Comparison of ENCODE assay signal across 12 cellular contexts in the genomic region with DNA sequence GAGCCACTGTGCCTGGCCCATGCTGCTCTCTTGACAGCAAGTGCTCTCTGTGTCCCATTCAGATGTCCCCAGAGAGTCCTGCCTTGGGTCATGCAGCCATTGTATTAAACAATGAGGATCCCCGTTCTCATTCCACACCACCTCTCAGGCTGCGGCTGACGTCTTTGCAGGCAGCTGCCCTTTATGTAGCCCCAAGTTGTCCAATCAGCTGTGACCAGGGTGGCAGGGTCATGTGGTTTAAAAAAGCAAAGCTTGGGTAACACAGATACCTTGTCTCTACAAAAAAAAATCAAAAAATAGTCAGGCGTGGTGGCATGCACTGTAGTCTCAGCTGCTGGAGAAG. TPM values are rescaled to one million over a fixed set of nuclear protein-coding genes. Genes with fewer than 3 reads are reported as not detected.
DNase-seq lines count a peak whose midpoint lies in the region; ATAC-seq and TF ChIP-seq lines count a peak whose summit lies in the region.
"Had no signal": no experiment of that assay in that cellular context is flagged by ENCODE, and none has a peak within 500 bp of the region (broad histone marks: within the 10 kb centered on the region; RNA-seq: fewer than 3 reads in every experiment).

No MANE protein-coding gene starts in this region.

- peaks cover 35% of the 10 kb centered on the region for H3K4me1 Mint-ChIP-seq in central memory CD8-positive, alpha-beta T cell
- H3K4me1 Mint-ChIP-seq in activated CD4-positive, alpha-beta T cell treated with anti-CD3 and anti-CD28 coated beads, Interleukin-2, amount 10 ng/mL, durations not matched to agents 24 days and 14 days, result peaks cover 33% of the 10 kb centered on the region

- H3K4me1 ChIP-seq in mammary epithelial cell (ENCODE audit: insufficient read depth, low read length), result no peaks in the 10 kb centered on the region
- H3K4me1 ChIP-seq: adrenal gland had no signal

- no peaks in the 10 kb centered on the region for H3K27me3 Mint-ChIP-seq in central memory CD8-positive, alpha-beta T cell
- no peaks in the 10 kb centered on the region for H3K27me3 Mint-ChIP-seq in activated CD4-positive, alpha-beta T cell treated with anti-CD3 and anti-CD28 coated beads, Interleukin-2, amount 10 ng/mL, durations not matched to agents 24 days and 14 days

- H3K27me3 ChIP-seq in mammary epithelial cell (ENCODE audit: insufficient read depth, low read length), result no peaks in the 10 kb centered on the region

- no peak overlapping the region for H3K4me2 ChIP-seq in mammary epithelial cell (ENCODE audit: insufficient read depth, low read depth, low read length)

- no peaks in the 10 kb centered on the region for H3K36me3 ChIP-seq in mammary epithelial cell (ENCODE audit: insufficient read depth, low read length)
- H3K36me3 ChIP-seq: adrenal gland had no signal

- dilution Hi-C loops in mammary epithelial cell (cut with HindIII; ENCODE audit: low sequenced_read_pairs), result no loop called here

- ATAC-seq in GM18499 (IDR thresholded peaks at IDR 0.05; ENCODE audit: insufficient read depth, unreplicated experiment) (peak; percentile 3), GM21381 (IDR thresholded peaks at IDR 0.05; ENCODE audit: unreplicated experiment) (peak; percentile 7), HG03095 (IDR thresholded peaks at IDR 0.05; ENCODE audit: unreplicated experiment) (peak; percentile 18)
- no peak for ATAC-seq in central memory CD8-positive, alpha-beta T cell (replicated peaks; ENCODE audit: extremely low read depth, poor library complexity, severe bottlenecking)

- H3K9me3 Mint-ChIP-seq in central memory CD8-positive, alpha-beta T cell, result no peaks in the 10 kb centered on the region
- no peaks in the 10 kb centered on the region for H3K9me3 Mint-ChIP-seq in activated CD4-positive, alpha-beta T cell treated with anti-CD3 and anti-CD28 coated beads, Interleukin-2, amount 10 ng/mL, durations not matched to agents 24 days and 14 days
- H3K9me3 Mint-ChIP-seq: activated CD4-positive, alpha-beta memory T cell treated with anti-CD3 and anti-CD28 coated beads, Interleukin-2, amount 10 ng/mL, durations not matched to agents 7 days and 5 days had no signal

- no peak for DNase-seq in central memory CD8-positive, alpha-beta T cell (ENCODE audit: low spot score in 2 of 2)
- DNase-seq in mammary epithelial cell (no peak), foreskin melanocyte (no peak)
- no peak for DNase-seq in activated CD4-positive, alpha-beta T cell treated with anti-CD3 and anti-CD28 coated beads, Interleukin-2, amount 10 ng/mL, durations not matched to agents 24 days and 14 days
- DNase-seq in activated CD8-positive, alpha-beta memory T cell treated with anti-CD3 and anti-CD28 coated beads, Interleukin-2, amount 50 U/mL, for 48 hours, result no peak
- DNase-seq: adrenal gland; COR-L47; stimulated activated naive CD4-positive, alpha-beta T cell treated with Interleukin-2 at 50 U/mL for 16 hours had no signal

- no peaks in the 10 kb centered on the region for H4K20me1 ChIP-seq in mammary epithelial cell (ENCODE audit: insufficient read depth, low read length)

- H3K79me2 ChIP-seq in mammary epithelial cell (ENCODE audit: insufficient read depth, low read length), result no peaks in the 10 kb centered on the region

- no peak overlapping the region for H3K27ac ChIP-seq in mammary epithelial cell (ENCODE audit: insufficient read depth, low read depth, low read length)
- H3K27ac ChIP-seq: adrenal gland had no signal

- CTCF ChIA-PET in mammary epithelial cell (lab: Charles Lee; ENCODE audit: low non-redundant PET), result no interaction called here

- in situ Hi-C loops in mammary epithelial cell (cut with MboI; ENCODE audit: low sequenced_read_pairs in 2 of 2), result no loop called here

- peak overlapping the region; percentile 79 for H3K27ac Mint-ChIP-seq in central memory CD8-positive, alpha-beta T cell (ENCODE audit: low read depth)
- H3K27ac Mint-ChIP-seq in activated CD4-positive, alpha-beta T cell treated with anti-CD3 and anti-CD28 coated beads, Interleukin-2, amount 10 ng/mL, durations not matched to agents 24 days and 14 days, result no peak overlapping the region
- H3K27ac Mint-ChIP-seq: activated CD4-positive, alpha-beta memory T cell treated with anti-CD3 and anti-CD28 coated beads, Interleukin-2, amount 10 ng/mL, durations not matched to agents 7 days and 5 days had no signal

- peaks cover 6% of the 10 kb centered on the region for H3K36me3 Mint-ChIP-seq in central memory CD8-positive, alpha-beta T cell (ENCODE audit: insufficient read depth)
- peaks cover 15% of the 10 kb centered on the region for H3K36me3 Mint-ChIP-seq in activated CD4-positive, alpha-beta T cell treated with anti-CD3 and anti-CD28 coated beads, Interleukin-2, amount 10 ng/mL, durations not matched to agents 24 days and 14 days (ENCODE audit: low read depth)

- no peak for TF ChIP-seq CTCF in mammary epithelial cell (conservative IDR thresholded peaks at IDR 0.05 in 1 of 2, IDR thresholded peaks at IDR 0.05 in 1 of 2; ENCODE audit: extremely low read depth in 1 of 2, insufficient read depth in 1 of 2, low read depth in 1 of 2, low read length in 2 of 2)

- intact Hi-C loops in mammary epithelial cell (cut with micrococcal nuclease), result no loop called here
- intact Hi-C loops in activated CD4-positive, alpha-beta T cell treated with anti-CD3 and anti-CD28 coated beads, Interleukin-2, amount 10 ng/mL, durations not matched to agents 24 days and 14 days (cut with micrococcal nuclease), result no loop called here

- H3K4me3 Mint-ChIP-seq in central memory CD8-positive, alpha-beta T cell, result no peak overlapping the region
- H3K4me3 Mint-ChIP-seq in activated CD4-positive, alpha-beta T cell treated with anti-CD3 and anti-CD28 coated beads, Interleukin-2, amount 10 ng/mL, durations not matched to agents 24 days and 14 days, result no peak overlapping the region
- H3K4me3 Mint-ChIP-seq: activated CD4-positive, alpha-beta memory T cell treated with anti-CD3 and anti-CD28 coated beads, Interleukin-2, amount 10 ng/mL, durations not matched to agents 7 days and 5 days had no signal

- 88% methylated on average over 4 of the region's 4 CpGs for WGBS in mammary epithelial cell (ENCODE audit: low coverage, missing lambda C conversion rate)

- H3K4me3 ChIP-seq in mammary epithelial cell (replicated peaks in 1 of 3; ENCODE audit: insufficient read depth in 1 of 3, low read depth in 2 of 3, low read length in 3 of 3), result no peak overlapping the region
- H3K4me3 ChIP-seq: adrenal gland had no signal

- no peak overlapping the region for H3K9ac ChIP-seq in mammary epithelial cell (ENCODE audit: insufficient read depth, low read length)

- no TSS peak for BruUV-seq in mammary epithelial cell (replicated peaks; lab: Mats Ljungman, UMichigan)

- no peak overlapping the region for H2AFZ ChIP-seq in mammary epithelial cell (ENCODE audit: low read depth, low read length)

- H3K9me3 ChIP-seq in mammary epithelial cell (replicated peaks; ENCODE audit: insufficient read depth, low read length), result no peaks in the 10 kb centered on the region
- H3K9me3 ChIP-seq: adrenal gland had no signal

RNA-seq across cellular contexts. Expression of gene GCNT2, which starts 13.2 kb away (rescaled TPM):
- total RNA-seq in mammary epithelial cell, result under 1 TPM in 1 of 2 donors, not detected in 1; 0.33 TPM
- 0.02 TPM for polyA plus RNA-seq in mammary epithelial cell
- not detected for polyA minus RNA-seq in mammary epithelial cell
- 1.9 and 2.5 TPM in 2 replicates for total RNA-seq in activated CD4-positive, alpha-beta T cell treated with anti-CD3 and anti-CD28 coated beads, Interleukin-2, amount 10 ng/mL, durations not matched to agents 24 days and 14 days
